ENCODE assay signal across 2 cellular contexts in genomic region chr9:738209-738915, GRCh38.
TF ChIP-seq lines count a peak whose summit lies in the region.

No MANE protein-coding gene starts in this region.

TF ChIP-seq in liver, 16 proteins besides CTCF, POLR2A, EP300 and RAD21 (continued from another document):
- TF ChIP-seq ZBTB33 (IDR thresholded peaks at IDR 0.05) = no peak
- no peak for TF ChIP-seq ATF3 (IDR thresholded peaks at IDR 0.05)
- TF ChIP-seq HNF4A (conservative IDR thresholded peaks at IDR 0.05) = no peak
- no peak for TF ChIP-seq HNF4G (IDR thresholded peaks at IDR 0.05)
- TF ChIP-seq YY1 (IDR thresholded peaks at IDR 0.05) = peak; percentile 44
- TF ChIP-seq NR2F2 (IDR thresholded peaks at IDR 0.05) = no peak
- TF ChIP-seq REST (IDR thresholded peaks at IDR 0.05) = no peak
- TF ChIP-seq EGR1 (IDR thresholded peaks at IDR 0.05; ENCODE audit: low read depth in 2 of 2) = no peak
- TF ChIP-seq JUND (IDR thresholded peaks at IDR 0.05) = peak in 1 of 2 donors; percentile 23
- no peak for TF ChIP-seq TAF1 (conservative IDR thresholded peaks at IDR 0.05)
- TF ChIP-seq FOXA2 (IDR thresholded peaks at IDR 0.05) = no peak

TF ChIP-seq in HepG2, 621 proteins besides CTCF, POLR2A, EP300 and RAD21 (continued from another document):
- TF ChIP-seq ZXDC (CRISPR knock-in tag; IDR thresholded peaks at IDR 0.05) (no peak), USF2 (IDR thresholded peaks at IDR 0.05; ENCODE audit: low read depth, low read length) (no peak), USF2 (CRISPR knock-in tag; IDR thresholded peaks at IDR 0.05; ENCODE audit: borderline replicate concordance) (no peak), SNAPC2 (CRISPR knock-in tag; IDR thresholded peaks at IDR 0.05) (no peak), ZNF33B (CRISPR knock-in tag; IDR thresholded peaks at IDR 0.05) (no peak), GABPA (IDR thresholded peaks at IDR 0.05; ENCODE audit: low read depth, low read length) (no peak), GABPA (CRISPR knock-in tag; IDR thresholded peaks at IDR 0.05; ENCODE audit: low read depth) (no peak), RARG (CRISPR knock-in tag; IDR thresholded peaks at IDR 0.05; ENCODE audit: low read depth) (no peak), NR0B2 (CRISPR knock-in tag; IDR thresholded peaks at IDR 0.05) (no peak)
